18 cellular contexts compared by ENCODE assay signal in genomic region chr2:67626076-67626475, GRCh38.
DNase-seq lines count a peak whose midpoint lies in the region; ATAC-seq and TF ChIP-seq lines count a peak whose summit lies in the region.
"Had no signal": no experiment of that assay in that cellular context is flagged by ENCODE, and none has a peak within 500 bp of the region (broad histone marks: within the 10 kb centered on the region; RNA-seq: fewer than 3 reads in every experiment).

No MANE protein-coding gene starts in this region.

- peak overlapping the region in 1 of 2 experiments; percentile 36 for H3K14ac ChIP-seq in mesenchymal stem cell (ENCODE audit: low read length in 2 of 2)

- peak overlapping the region in 1 of 2 experiments; percentile 21 for H3K18ac ChIP-seq in mesenchymal stem cell (ENCODE audit: low read depth in 1 of 2, low read length in 2 of 2)

- TF ChIP-seq CTCF in suprapubic skin (IDR thresholded peaks at IDR 0.05) (no peak), gastrocnemius medialis (IDR thresholded peaks at IDR 0.05 in 4 of 5, conservative IDR thresholded peaks at IDR 0.05 in 1 of 5) (no peak)

- H3K4me2 ChIP-seq in GM23248 (ENCODE audit: unreplicated experiment) (peak overlapping the region; percentile 70), mesenchymal stem cell (ENCODE audit: low read length, poor library complexity, severe bottlenecking) (no peak overlapping the region)

- no peaks in the 10 kb centered on the region for H4K20me1 ChIP-seq in GM23248 (ENCODE audit: insufficient read depth)
- H4K20me1 ChIP-seq: BLaER1 treated with 17β-estradiol and CSF1 and Interleukin-3, amounts not matched to agents 10 nM and 100 nM had no signal

- H3K4me1 ChIP-seq in GM23248 (ENCODE audit: insufficient read depth) (peaks cover 30% of the 10 kb centered on the region), SJSA1 (replicated peaks) (peaks cover 32% of the 10 kb centered on the region), mesenchymal stem cell (ENCODE audit: control insufficient read depth, insufficient read depth, low read depth, low read length) (no peaks in the 10 kb centered on the region), suprapubic skin (peaks cover 4% of the 10 kb centered on the region), gastrocnemius medialis (no peaks in the 10 kb centered on the region)
- H3K4me1 ChIP-seq: Peyer's patch had no signal

- TF ChIP-seq POLR2A in suprapubic skin (IDR thresholded peaks at IDR 0.05) (no peak), gastrocnemius medialis (IDR thresholded peaks at IDR 0.05) (no peak)

- no peak overlapping the region for H2BK15ac ChIP-seq in mesenchymal stem cell (ENCODE audit: low read depth, poor library complexity, severe bottlenecking)

- 66 to 68% methylated on average over 3 of the region's 3 CpGs for WGBS in GM23248 (ENCODE audit: low coverage in 1 of 2, low lambda C conversion rate in 2 of 2, missing lambda C conversion rate in 2 of 2), 2 experiments
- WGBS in mesenchymal stem cell: 86% methylated on average over 3 of the region's 3 CpGs
- 87% methylated on average over 3 of the region's 3 CpGs for WGBS in suprapubic skin

- intact Hi-C loops in gastrocnemius medialis (cut with DNase I; ENCODE audit: low total_unique reads): no loop called here

- no peak overlapping the region for H3K4ac ChIP-seq in mesenchymal stem cell (ENCODE audit: low read depth in 1 of 2, low read length in 2 of 2)

- ATAC-seq in gastrocnemius medialis: no peak

- H3K27ac ChIP-seq in GM23248 (peak overlapping the region; percentile 78), SJSA1 (peak overlapping the region; percentile 99), mesenchymal stem cell (ENCODE audit: low read length, poor library complexity, severe bottlenecking) (peak overlapping the region; percentile 35), suprapubic skin (peak overlapping the region; percentile 34), gastrocnemius medialis (no peak overlapping the region)
- H3K27ac ChIP-seq: Peyer's patch had no signal

- no peaks in the 10 kb centered on the region for H3K36me3 ChIP-seq in GM23248 (ENCODE audit: low read depth)
- H3K36me3 ChIP-seq in SJSA1: no peaks in the 10 kb centered on the region
- H3K36me3 ChIP-seq in mesenchymal stem cell (ENCODE audit: control insufficient read depth in 1 of 2, insufficient read depth in 2 of 2, low read depth in 1 of 2, low read length in 2 of 2): no peaks in the 10 kb centered on the region
- H3K36me3 ChIP-seq in suprapubic skin: no peaks in the 10 kb centered on the region
- no peaks in the 10 kb centered on the region for H3K36me3 ChIP-seq in gastrocnemius medialis
- H3K36me3 ChIP-seq: BLaER1 treated with 17β-estradiol and CSF1 and Interleukin-3, amounts not matched to agents 10 nM and 100 nM; MG63; Peyer's patch had no signal

- H3K9ac ChIP-seq in GM23248 (peak overlapping the region; percentile 51), mesenchymal stem cell (ENCODE audit: low read length) (peak overlapping the region; percentile 62)

- no peak overlapping the region for H2AK5ac ChIP-seq in mesenchymal stem cell (ENCODE audit: low read length, severe bottlenecking)

- H3K4me3 ChIP-seq in GM23248 (0 out of 2 replicates have a peak overlapping the region, but pooled peaks have one; percentile 4), SJSA1 (no peak overlapping the region), mesenchymal stem cell (ENCODE audit: insufficient read depth in 1 of 2, low read depth in 1 of 2, low read length in 2 of 2) (no peak overlapping the region), suprapubic skin (no peak overlapping the region), gastrocnemius medialis (no peak overlapping the region)
- H3K4me3 ChIP-seq: BLaER1 treated with 17β-estradiol and CSF1 and Interleukin-3, amounts not matched to agents 10 nM and 100 nM; MG63; Peyer's patch had no signal

- no peak overlapping the region for H2BK5ac ChIP-seq in mesenchymal stem cell (ENCODE audit: low read depth, low read length, poor library complexity, severe bottlenecking)

- H4K8ac ChIP-seq in mesenchymal stem cell (ENCODE audit: low read length): no peak overlapping the region

- peaks cover 28% of the 10 kb centered on the region for H3F3A ChIP-seq in GM23248 (ENCODE audit: insufficient read depth)

- H2BK120ac ChIP-seq in mesenchymal stem cell (ENCODE audit: low read depth, low read length): no peak overlapping the region

- H3K9me3 ChIP-seq in GM23248 (ENCODE audit: low read depth) (no peaks in the 10 kb centered on the region), SJSA1 (replicated peaks) (no peaks in the 10 kb centered on the region), mesenchymal stem cell (ENCODE audit: control insufficient read depth, low read length) (no peaks in the 10 kb centered on the region), suprapubic skin (no peaks in the 10 kb centered on the region), gastrocnemius medialis (no peaks in the 10 kb centered on the region)
- H3K9me3 ChIP-seq: BLaER1 treated with 17β-estradiol and CSF1 and Interleukin-3, amounts not matched to agents 10 nM and 100 nM; MG63; Peyer's patch had no signal

- in situ Hi-C loops in GM23248 (cut with MboI): loop anchor here (25.0 kb wide), 2 partner anchors 411 to 1189 kb away; partner anchors contain the start of gene MEIS1
- in situ Hi-C loops in gastrocnemius medialis (cut with MboI; ENCODE audit: low sequenced_read_pairs in 4 of 4): loop anchor here in 2 of 4 donors (25.0 kb wide), 1 partner anchor 1189 kb away; the partner anchor contains the start of gene MEIS1 (in 2 of the 2)

- no peaks in the 10 kb centered on the region for H3K79me1 ChIP-seq in mesenchymal stem cell (replicated peaks; ENCODE audit: low read length, poor library complexity, severe bottlenecking)

- H3K9me2 ChIP-seq in GM23248 (ENCODE audit: insufficient read depth): peaks cover 4% of the 10 kb centered on the region; the same call in 1 of the 2 replicates

- H2AFZ ChIP-seq in GM23248 (no peak overlapping the region; the same call in 1 of the 2 replicates), mesenchymal stem cell (ENCODE audit: low read depth, low read length) (no peak overlapping the region)

- H3K27me3 ChIP-seq in GM23248 (replicated peaks; ENCODE audit: insufficient read depth): no peaks in the 10 kb centered on the region
- H3K27me3 ChIP-seq in SJSA1 (replicated peaks): no peaks in the 10 kb centered on the region
- H3K27me3 ChIP-seq in mesenchymal stem cell (ENCODE audit: control insufficient read depth in 1 of 2, insufficient read depth in 1 of 2, low read length in 2 of 2): no peaks in the 10 kb centered on the region
- H3K27me3 ChIP-seq in suprapubic skin: no peaks in the 10 kb centered on the region
- H3K27me3 ChIP-seq in gastrocnemius medialis: no peaks in the 10 kb centered on the region
- H3K27me3 ChIP-seq: BLaER1 treated with 17β-estradiol and CSF1 and Interleukin-3, amounts not matched to agents 10 nM and 100 nM; MG63; Peyer's patch had no signal

- no peaks in the 10 kb centered on the region for H3K79me2 ChIP-seq in GM23248 (ENCODE audit: insufficient read depth)

- H4K91ac ChIP-seq in mesenchymal stem cell (ENCODE audit: low read length): no peak overlapping the region

- no peak for TF ChIP-seq EP300 in suprapubic skin (IDR thresholded peaks at IDR 0.05)

- DNase-seq in GM23248: peak; percentile 26
- DNase-seq in SJSA1 (ENCODE audit: low read depth in 1 of 2, low spot score in 2 of 2): no peak
- DNase-seq in mesenchymal stem cell: no peak
- no peak for DNase-seq in suprapubic skin (ENCODE audit: low spot score in 2 of 2)
- DNase-seq in NK-92 (lab: John Stamatoyannopoulos, UW; ENCODE audit: unreplicated experiment): no peak
- no peak for DNase-seq in NCI-H187 treated with DMSO at 0.1 percent for 48 hours (lab: John Stamatoyannopoulos, UW)
- DNase-seq in gastrocnemius medialis: no peak
- DNase-seq: COR-L47, DMS153, KBM-7, MG63, NCI-H1105 treated with DMSO at 0.1 percent for 48 hours, NCI-H187, NCI-H510A, NCI-H82, Peyer's patch, Right ventricle myocardium superior had no signal

- no peak overlapping the region for H2BK12ac ChIP-seq in mesenchymal stem cell (ENCODE audit: low read length in 2 of 2)

- H3K23ac ChIP-seq in mesenchymal stem cell (ENCODE audit: low read length in 2 of 2): no peak overlapping the region

Comparison
In these comparisons a context has a peak if more than half of its experiments do, and no peak if none do; other contexts are left out.
1. H3K27ac ChIP-seq: peak in GM23248 (single experiment), SJSA1 (single experiment), mesenchymal stem cell (single experiment) and suprapubic skin (single experiment); none in gastrocnemius medialis (0 of 4).